Comparison of ENCODE assay signal across 8 cellular contexts in genomic region chr10:127715782-127716378, GRCh38. TPM values are rescaled to one million over a fixed set of nuclear protein-coding genes. Genes with fewer than 3 reads are reported as not detected.
DNase-seq lines count a peak whose midpoint lies in the region; ATAC-seq and TF ChIP-seq lines count a peak whose summit lies in the region.

No MANE protein-coding gene starts in this region.

- POLR2A ChIA-PET in RWPE1 (lab: Yijun Ruan, JAX; ENCODE audit: low non-redundant PET) = no interaction called here

- H3K27me3 ChIP-seq in left ventricle myocardium inferior (ENCODE audit: low read depth) = peaks cover 53% of the 10 kb centered on the region

- no peaks in the 10 kb centered on the region for H3K4me1 ChIP-seq in left ventricle myocardium inferior

- H3K9me3 ChIP-seq in left ventricle myocardium inferior (replicated peaks) = no peaks in the 10 kb centered on the region

- DNase-seq in left ventricle myocardium inferior (no peak), left ventricle myocardium superior (no peak), RWPE1 (ENCODE audit: low spot score) (peak; percentile 42), iPS-NIHi7 (ENCODE audit: extremely low spot score) (peak; percentile 27), NCI-H446 (lab: John Stamatoyannopoulos, UW) (no peak), posterior vena cava (ENCODE audit: low spot score) (no peak)

- no peak overlapping the region for H3K4me3 ChIP-seq in left ventricle myocardium inferior

- no peaks in the 10 kb centered on the region for H3K36me3 ChIP-seq in left ventricle myocardium inferior

- H3K27ac ChIP-seq in left ventricle myocardium inferior (replicated peaks) = no peak overlapping the region
- H3K27ac ChIP-seq in RWPE1 = no peak overlapping the region

- ATAC-seq in left ventricle myocardium superior (no peak), GM19467 (IDR thresholded peaks at IDR 0.05; ENCODE audit: unreplicated experiment) (no peak), GM18861 (IDR thresholded peaks at IDR 0.05; ENCODE audit: unreplicated experiment) (no peak)

- TF ChIP-seq CTCF in left ventricle myocardium inferior (IDR thresholded peaks at IDR 0.05; ENCODE audit: borderline replicate concordance) (peak; percentile 63), RWPE1 (conservative IDR thresholded peaks at IDR 0.05; ENCODE audit: low read depth) (peak; percentile 44; the same call in 1 of the 2 replicates)

- CTCF ChIA-PET in RWPE1 (lab: Yijun Ruan, JAX) = interaction anchor here (0.5 to 2.7 kb wide), 21 partner anchors 9 to 636 kb away, joined by 3 to 69 read pairs (median 4); no protein-coding TSS in a partner anchor

- intact Hi-C loops in left ventricle myocardium inferior (cut with micrococcal nuclease) = no loop called here
- intact Hi-C loops in left ventricle myocardium superior (cut with micrococcal nuclease) = loop anchor here (5.0 kb wide), 1 partner anchor 136 kb away; no protein-coding TSS in a partner anchor
- intact Hi-C loops in posterior vena cava (cut with DNase I) = no loop called here

RNA-seq across cellular contexts. Expression of gene FOXI2, which starts 21.1 kb away (rescaled TPM):
- total RNA-seq in left ventricle myocardium inferior (0.08 TPM), left ventricle myocardium superior (not detected), posterior vena cava (under 1 TPM; 0.14 TPM)

Comparison
In these comparisons a context has a peak if more than half of its experiments do, and no peak if none do; other contexts are left out.
1. DNase-seq: peak in RWPE1 (single experiment) and iPS-NIHi7 (single experiment); none in left ventricle myocardium inferior (single experiment), left ventricle myocardium superior (single experiment), NCI-H446 (0 of 2) and posterior vena cava (single experiment).